Comparison of ENCODE assay signal across 8 cellular contexts in the genomic region with DNA sequence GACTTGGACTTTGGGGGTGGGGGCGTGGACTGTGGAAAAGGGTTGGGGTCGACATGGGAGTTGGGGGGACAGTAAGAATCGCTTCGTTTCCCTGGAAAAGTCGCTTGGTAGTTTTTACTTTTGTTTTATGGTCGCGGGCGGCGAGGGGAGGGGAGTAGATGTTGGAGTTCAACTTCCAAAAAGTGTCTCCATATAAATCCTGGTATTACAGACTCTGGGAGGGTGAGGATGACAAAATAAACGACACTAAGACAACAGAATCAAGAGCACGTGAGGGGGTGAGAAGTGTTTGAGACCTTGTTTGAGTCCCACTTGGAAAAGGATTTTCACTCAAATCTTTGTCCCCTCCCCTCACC. TPM values are rescaled to one million over a fixed set of nuclear protein-coding genes. Genes with fewer than 3 reads are reported as not detected.
DNase-seq lines count a peak whose midpoint lies in the region; ATAC-seq and TF ChIP-seq lines count a peak whose summit lies in the region.

No MANE protein-coding gene starts in this region.

- no peaks in the 10 kb centered on the region for H3K9me3 Mint-ChIP-seq in activated T-helper 2 cell treated with anti-CD3 and anti-CD28 coated beads, Interferon-gamma antibody, Interleukin-2, Interleukin-4, amounts not matched to agents 10 μg/mL and 5 μg/mL and 100 μg/mL, durations not matched to agents 14 hours and 24 hours and 36 hours

- WGBS in urinary bladder = 2% methylated on average over 11 of the region's 11 CpGs

- H3K27ac ChIP-seq in left ventricle myocardium inferior (replicated peaks) (no peak overlapping the region), urinary bladder (ENCODE audit: low read depth) (no peak overlapping the region)

- TF ChIP-seq CTCF in left ventricle myocardium inferior (IDR thresholded peaks at IDR 0.05; ENCODE audit: borderline replicate concordance) = no peak

- intact Hi-C loops in left ventricle myocardium inferior (cut with micrococcal nuclease) = no loop called here
- intact Hi-C loops in Right ventricle myocardium superior (cut with DNase I) = no loop called here
- intact Hi-C loops in activated T-helper 2 cell treated with anti-CD3 and anti-CD28 coated beads, Interferon-gamma antibody, Interleukin-2, Interleukin-4, amounts not matched to agents 10 μg/mL and 5 μg/mL and 100 μg/mL, durations not matched to agents 14 hours and 24 hours and 36 hours (cut with micrococcal nuclease) = loop anchor here (1.0 to 5.0 kb wide), 8 partner anchors 10 to 1565 kb away; a partner anchor contains a TSS

- peaks cover 15% of the 10 kb centered on the region for H3K27me3 Mint-ChIP-seq in activated T-helper 2 cell treated with anti-CD3 and anti-CD28 coated beads, Interferon-gamma antibody, Interleukin-2, Interleukin-4, amounts not matched to agents 10 μg/mL and 5 μg/mL and 100 μg/mL, durations not matched to agents 14 hours and 24 hours and 36 hours (ENCODE audit: low read depth)

- peaks cover 37% of the 10 kb centered on the region for H3K4me1 Mint-ChIP-seq in activated T-helper 2 cell treated with anti-CD3 and anti-CD28 coated beads, Interferon-gamma antibody, Interleukin-2, Interleukin-4, amounts not matched to agents 10 μg/mL and 5 μg/mL and 100 μg/mL, durations not matched to agents 14 hours and 24 hours and 36 hours (ENCODE audit: low read depth)

- peak overlapping the region; percentile 94 for H3K27ac Mint-ChIP-seq in activated T-helper 2 cell treated with anti-CD3 and anti-CD28 coated beads, Interferon-gamma antibody, Interleukin-2, Interleukin-4, amounts not matched to agents 10 μg/mL and 5 μg/mL and 100 μg/mL, durations not matched to agents 14 hours and 24 hours and 36 hours

- H3K27me3 ChIP-seq in left ventricle myocardium inferior (ENCODE audit: low read depth) = peaks cover 100% of the 10 kb centered on the region

- DNase-seq in left ventricle myocardium inferior (no peak), Right ventricle myocardium superior (no peak), left kidney (ENCODE audit: low read depth, low spot score) (peak; percentile 51), retina (no peak), D341Med (ENCODE audit: low spot score) (no peak)
- DNase-seq in activated T-helper 2 cell treated with anti-CD3 and anti-CD28 coated beads, Interferon-gamma antibody, Interleukin-2, Interleukin-4, amounts not matched to agents 10 μg/mL and 5 μg/mL and 100 μg/mL, durations not matched to agents 14 hours and 24 hours and 36 hours (ENCODE audit: low spot score) = no peak

- no peaks in the 10 kb centered on the region for H3K9me3 ChIP-seq in left ventricle myocardium inferior (replicated peaks)

- no peaks in the 10 kb centered on the region for H3K36me3 ChIP-seq in left ventricle myocardium inferior
- no peaks in the 10 kb centered on the region for H3K36me3 ChIP-seq in urinary bladder (ENCODE audit: insufficient read depth)

- H3K4me3 ChIP-seq in left ventricle myocardium inferior = peak overlapping the region; percentile 61
- H3K4me3 ChIP-seq in urinary bladder (ENCODE audit: low read depth, low read length) = peak overlapping the region; percentile 63

- peaks cover 51% of the 10 kb centered on the region for H3K4me1 ChIP-seq in left ventricle myocardium inferior
- H3K4me1 ChIP-seq in urinary bladder (ENCODE audit: insufficient read depth) = peaks cover 2% of the 10 kb centered on the region

- ATAC-seq in Right ventricle myocardium superior (ENCODE audit: poor library complexity) (no peak), GM18502 (IDR thresholded peaks at IDR 0.05; ENCODE audit: poor library complexity, unreplicated experiment) (no peak)

- H3K36me3 Mint-ChIP-seq in activated T-helper 2 cell treated with anti-CD3 and anti-CD28 coated beads, Interferon-gamma antibody, Interleukin-2, Interleukin-4, amounts not matched to agents 10 μg/mL and 5 μg/mL and 100 μg/mL, durations not matched to agents 14 hours and 24 hours and 36 hours (ENCODE audit: low read depth) = peaks cover 21% of the 10 kb centered on the region

- H3K4me3 Mint-ChIP-seq in activated T-helper 2 cell treated with anti-CD3 and anti-CD28 coated beads, Interferon-gamma antibody, Interleukin-2, Interleukin-4, amounts not matched to agents 10 μg/mL and 5 μg/mL and 100 μg/mL, durations not matched to agents 14 hours and 24 hours and 36 hours (ENCODE audit: low read depth) = peak overlapping the region; percentile 93

RNA-seq across cellular contexts. Expression of a gene that starts 0.7 kb away (rescaled TPM):
- total RNA-seq in left ventricle myocardium inferior = 0.11 TPM
- total RNA-seq in Right ventricle myocardium superior = 0.08 TPM
- 34.1 and 34.9 TPM in 2 replicates for total RNA-seq in activated T-helper 2 cell treated with anti-CD3 and anti-CD28 coated beads, Interferon-gamma antibody, Interleukin-2, Interleukin-4, amounts not matched to agents 10 μg/mL and 5 μg/mL and 100 μg/mL, durations not matched to agents 14 hours and 24 hours and 36 hours
- 1.3 TPM for total RNA-seq in urinary bladder
- 0.27 TPM for polyA plus RNA-seq in urinary bladder

Comparison
In these comparisons a context has a peak if more than half of its experiments do, and no peak if none do; other contexts are left out.
1. RNA of a gene that starts 0.7 kb away (total RNA-seq): 34.1 to 34.9 TPM in activated T-helper 2 cell treated with anti-CD3 and anti-CD28 coated beads, Interferon-gamma antibody, Interleukin-2, Interleukin-4, amounts not matched to agents 10 μg/mL and 5 μg/mL and 100 μg/mL, durations not matched to agents 14 hours and 24 hours and 36 hours; 1.3 TPM in urinary bladder (single experiment), 0.11 TPM in left ventricle myocardium inferior (single experiment) and 0.08 TPM in Right ventricle myocardium superior (single experiment); every median in the first group is over 10 times any median in the second.